In the genomic region with DNA sequence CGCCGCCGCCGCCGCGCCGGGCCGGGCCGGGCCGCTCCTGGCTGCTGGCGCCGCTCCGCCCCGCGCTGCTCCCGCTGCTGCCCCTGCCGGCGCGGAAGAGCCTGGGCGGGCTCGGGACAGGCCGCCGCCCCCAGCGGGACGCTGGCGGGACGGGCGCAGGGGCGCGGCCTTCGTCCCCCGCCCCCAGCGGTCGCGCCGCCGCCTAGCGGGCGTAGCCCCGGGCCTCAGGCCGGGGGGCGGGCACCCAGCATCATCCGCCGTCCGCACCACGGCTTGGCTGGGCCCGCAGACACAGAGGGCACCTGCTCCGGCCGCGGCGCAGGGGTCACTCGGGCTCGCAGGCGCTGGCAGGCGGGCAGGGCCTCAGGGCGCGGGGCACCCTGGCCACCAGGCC, we compare ENCODE assay signal across 8 cellular contexts. TPM values are rescaled to one million over a fixed set of nuclear protein-coding genes. Genes with fewer than 3 reads are reported as not detected.
DNase-seq lines count a peak whose midpoint lies in the region; ATAC-seq and TF ChIP-seq lines count a peak whose summit lies in the region.

AMFR (minus strand) TSS at position 107 of the 394 bp plus-strand sequence. CDS start 218 bp downstream, outside the sequence.

- DNase-seq in Ammon's horn (ENCODE audit: low spot score) (peak; percentile 80), NOMO-1 (lab: John Stamatoyannopoulos, UW; ENCODE audit: unreplicated experiment in 2 of 2) (peak; percentile 71 to 87), activated T-cell treated with anti-CD3 and anti-CD28 coated beads for 1 hour (ENCODE audit: low read depth) (peak; percentile 46), epithelial cell of esophagus (ENCODE audit: low read depth) (peak; percentile 83)
- peak; percentile 31 to 40 for DNase-seq in stimulated activated CD8-positive, alpha-beta memory T cell treated with anti-CD3 and anti-CD28 coated beads, Interleukin-2, amount 100 ng/mL, for 1 hour (ENCODE audit: low read depth in 2 of 2)

- no peak for TF ChIP-seq CTCF in epithelial cell of esophagus (IDR thresholded peaks at IDR 0.05; ENCODE audit: insufficient read depth, low read depth, low read length, missing control alignments)

- peak; percentile 51 for ATAC-seq in GM18858 (IDR thresholded peaks at IDR 0.05; ENCODE audit: unreplicated experiment)
- ATAC-seq in HG03064 (IDR thresholded peaks at IDR 0.05; ENCODE audit: low read depth, unreplicated experiment), result peak; percentile 75

- H3K9me3 ChIP-seq in mononuclear cell (ENCODE audit: low read depth, low read length), result no peaks in the 10 kb centered on the region

- H3K4me3 ChIP-seq in epithelial cell of esophagus (ENCODE audit: low read length) (peak within 1 kb of the TSS; percentile 80), mononuclear cell (ENCODE audit: low read length) (peak within 1 kb of the TSS; percentile 82)

- no peaks in the 10 kb centered on the region for H3K27me3 ChIP-seq in mononuclear cell (ENCODE audit: insufficient read depth, low read length)

- H3K4me1 ChIP-seq in mononuclear cell (ENCODE audit: insufficient read depth, low read length), result peaks cover 42% of the 10 kb centered on the region

RNA-seq across cellular contexts. Expression of gene AMFR, which starts in this region (rescaled TPM):
- 193 TPM for total RNA-seq in mononuclear cell

Comparison
In these comparisons a context has a peak if more than half of its experiments do, and no peak if none do; other contexts are left out.
1. Peak in every context shown above with its lines: DNase-seq, ATAC-seq and H3K4me3 ChIP-seq.